Comparison of ENCODE assay signal across 14 cellular contexts in the genomic region with DNA sequence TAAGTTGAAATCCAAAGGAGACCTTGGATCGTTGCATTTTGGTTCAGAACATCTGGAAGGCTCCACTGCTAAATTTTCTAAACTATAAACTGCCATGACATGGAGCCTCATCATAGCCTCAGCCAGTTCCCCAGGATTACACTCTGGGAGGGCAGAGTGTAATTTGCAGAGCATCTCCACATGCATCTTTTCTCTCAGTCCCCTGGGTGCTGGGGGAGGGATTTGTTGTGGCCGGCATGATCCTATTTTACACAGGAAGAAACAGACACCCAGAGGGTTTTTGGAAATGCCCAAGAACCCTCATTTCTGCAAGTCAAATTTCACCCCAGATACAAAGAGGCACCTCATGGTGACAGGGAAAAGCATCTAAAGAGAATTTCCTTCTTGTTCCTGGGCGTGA. TPM values are rescaled to one million over a fixed set of nuclear protein-coding genes. Genes with fewer than 3 reads are reported as not detected.
DNase-seq lines count a peak whose midpoint lies in the region; ATAC-seq and TF ChIP-seq lines count a peak whose summit lies in the region.
"Had no signal": no experiment of that assay in that cellular context is flagged by ENCODE, and none has a peak within 500 bp of the region (broad histone marks: within the 10 kb centered on the region; RNA-seq: fewer than 3 reads in every experiment).

No MANE protein-coding gene starts in this region.

- no peak for DNase-seq in activated naive CD4-positive, alpha-beta T cell treated with anti-CD3 and anti-CD28 coated beads, Interleukin-2, amount 50 U/mL, for 16 hours
- DNase-seq in activated naive CD8-positive, alpha-beta T cell treated with anti-CD3 and anti-CD28 coated beads, Interleukin-2, amount 10 ng/mL, durations not matched to agents 7 days and 5 days = no peak
- DNase-seq in hepatocyte (ENCODE audit: low spot score) (no peak), germinal center (ENCODE audit: low spot score) (no peak), NOMO-1 (lab: John Stamatoyannopoulos, UW; ENCODE audit: unreplicated experiment in 2 of 2) (no peak)
- DNase-seq in stimulated activated naive CD8-positive, alpha-beta T cell treated with anti-CD3 and anti-CD28 coated beads, Interleukin-15, amount 100 ng/mL, for 72 hours = no peak
- DNase-seq: ACHN; effector CD4-positive, alpha-beta T cell; NCI-H146; WERI-Rb-1 had no signal

- no peak overlapping the region for H3K4me2 ChIP-seq in hepatocyte

- no peaks in the 10 kb centered on the region for H4K20me1 ChIP-seq in hepatocyte (ENCODE audit: insufficient read depth, poor library complexity, severe bottlenecking)

- ATAC-seq in activated naive CD8-positive, alpha-beta T cell treated with anti-CD3 and anti-CD28 coated beads, Interleukin-2, amount 10 ng/mL, durations not matched to agents 7 days and 5 days (ENCODE audit: low read depth) = no peak
- no peak for ATAC-seq in stimulated activated naive CD8-positive, alpha-beta T cell treated with anti-CD3 and anti-CD28 coated beads, Interleukin-15, amount 100 ng/mL, for 72 hours
- no peak for ATAC-seq in HG03439 (IDR thresholded peaks at IDR 0.05; ENCODE audit: unreplicated experiment)
- ATAC-seq: HCT116 had no signal

- H3K27me3 ChIP-seq in hepatocyte = peaks cover 14% of the 10 kb centered on the region

- no peaks in the 10 kb centered on the region for H3K36me3 Mint-ChIP-seq in activated naive CD4-positive, alpha-beta T cell treated with anti-CD3 and anti-CD28 coated beads, Interleukin-2, amount 50 U/mL, for 24 hours
- no peaks in the 10 kb centered on the region for H3K36me3 Mint-ChIP-seq in activated naive CD8-positive, alpha-beta T cell treated with anti-CD3 and anti-CD28 coated beads, Interleukin-2, amount 10 ng/mL, durations not matched to agents 7 days and 5 days

- H2AFZ ChIP-seq in hepatocyte = no peak overlapping the region

- POLR2A ChIA-PET in activated naive CD8-positive, alpha-beta T cell treated with anti-CD3 and anti-CD28 coated beads, Interleukin-2, amount 10 ng/mL, durations not matched to agents 7 days and 5 days (lab: Charles Lee) = no interaction called here

- H3K4me3 Mint-ChIP-seq in activated naive CD4-positive, alpha-beta T cell treated with anti-CD3 and anti-CD28 coated beads, Interleukin-2, amount 50 U/mL, for 24 hours = peak overlapping the region; percentile 80
- peak overlapping the region; percentile 71 for H3K4me3 Mint-ChIP-seq in activated naive CD8-positive, alpha-beta T cell treated with anti-CD3 and anti-CD28 coated beads, Interleukin-2, amount 10 ng/mL, durations not matched to agents 7 days and 5 days
- peak overlapping the region; percentile 61 to 67 for H3K4me3 Mint-ChIP-seq in stimulated activated naive CD8-positive, alpha-beta T cell treated with anti-CD3 and anti-CD28 coated beads, Interleukin-15, amount 100 ng/mL, for 72 hours

- H3K27ac ChIP-seq in hepatocyte = peak overlapping the region; percentile 72
- H3K27ac ChIP-seq: RWPE1, WERI-Rb-1 had no signal

- H3K36me3 ChIP-seq in hepatocyte (replicated peaks; ENCODE audit: insufficient read depth, low read depth) = no peaks in the 10 kb centered on the region
- H3K36me3 ChIP-seq: WERI-Rb-1 had no signal

- no peaks in the 10 kb centered on the region for H3K9me3 ChIP-seq in hepatocyte (ENCODE audit: low read depth)

- TF ChIP-seq CTCF in hepatocyte (IDR thresholded peaks at IDR 0.05; ENCODE audit: poor library complexity) = no peak

- peaks cover 16% of the 10 kb centered on the region for H3K4me1 ChIP-seq in hepatocyte (ENCODE audit: insufficient read depth)

- H3K4me1 Mint-ChIP-seq in activated naive CD4-positive, alpha-beta T cell treated with anti-CD3 and anti-CD28 coated beads, Interleukin-2, amount 50 U/mL, for 24 hours = peaks cover 20% of the 10 kb centered on the region
- H3K4me1 Mint-ChIP-seq in activated naive CD8-positive, alpha-beta T cell treated with anti-CD3 and anti-CD28 coated beads, Interleukin-2, amount 10 ng/mL, durations not matched to agents 7 days and 5 days = peaks cover 12% of the 10 kb centered on the region
- H3K4me1 Mint-ChIP-seq in stimulated activated naive CD8-positive, alpha-beta T cell treated with anti-CD3 and anti-CD28 coated beads, Interleukin-15, amount 100 ng/mL, for 72 hours = peaks cover 19% of the 10 kb centered on the region

- H3K27me3 Mint-ChIP-seq in activated naive CD4-positive, alpha-beta T cell treated with anti-CD3 and anti-CD28 coated beads, Interleukin-2, amount 50 U/mL, for 24 hours = peaks cover 10% of the 10 kb centered on the region
- peaks cover 52% of the 10 kb centered on the region for H3K27me3 Mint-ChIP-seq in activated naive CD8-positive, alpha-beta T cell treated with anti-CD3 and anti-CD28 coated beads, Interleukin-2, amount 10 ng/mL, durations not matched to agents 7 days and 5 days
- peaks cover 55% of the 10 kb centered on the region for H3K27me3 Mint-ChIP-seq in stimulated activated naive CD8-positive, alpha-beta T cell treated with anti-CD3 and anti-CD28 coated beads, Interleukin-15, amount 100 ng/mL, for 72 hours

- no peaks in the 10 kb centered on the region for H3K9me2 ChIP-seq in hepatocyte (replicated peaks; ENCODE audit: insufficient read depth)

- H3K79me2 ChIP-seq in hepatocyte = no peaks in the 10 kb centered on the region

- WGBS in hepatocyte (ENCODE audit: low lambda C conversion rate, missing lambda C conversion rate) = 86% methylated on average over 3 of the region's 3 CpGs

- H3K27ac Mint-ChIP-seq in activated naive CD4-positive, alpha-beta T cell treated with anti-CD3 and anti-CD28 coated beads, Interleukin-2, amount 50 U/mL, for 24 hours = no peak overlapping the region
- H3K27ac Mint-ChIP-seq in activated naive CD8-positive, alpha-beta T cell treated with anti-CD3 and anti-CD28 coated beads, Interleukin-2, amount 10 ng/mL, durations not matched to agents 7 days and 5 days = no peak overlapping the region
- no peak overlapping the region for H3K27ac Mint-ChIP-seq in stimulated activated naive CD8-positive, alpha-beta T cell treated with anti-CD3 and anti-CD28 coated beads, Interleukin-15, amount 100 ng/mL, for 72 hours

- no peaks in the 10 kb centered on the region for H3K9me3 Mint-ChIP-seq in activated naive CD4-positive, alpha-beta T cell treated with anti-CD3 and anti-CD28 coated beads, Interleukin-2, amount 50 U/mL, for 24 hours
- H3K9me3 Mint-ChIP-seq in activated naive CD8-positive, alpha-beta T cell treated with anti-CD3 and anti-CD28 coated beads, Interleukin-2, amount 10 ng/mL, durations not matched to agents 7 days and 5 days = no peaks in the 10 kb centered on the region
- H3K9me3 Mint-ChIP-seq in stimulated activated naive CD8-positive, alpha-beta T cell treated with anti-CD3 and anti-CD28 coated beads, Interleukin-15, amount 100 ng/mL, for 72 hours = no peaks in the 10 kb centered on the region

- no peak overlapping the region for H3K4me3 ChIP-seq in hepatocyte

RNA-seq across cellular contexts. Expression of gene HDAC4, which starts 40.9 kb away (rescaled TPM):
- 10 to 100 TPM; 54.0 to 57.4 TPM for total RNA-seq in activated naive CD8-positive, alpha-beta T cell treated with anti-CD3 and anti-CD28 coated beads, Interleukin-2, amount 10 ng/mL, durations not matched to agents 7 days and 5 days
- 9.0 and 10.8 TPM in 2 replicates for total RNA-seq in hepatocyte
- 9.3 and 9.5 TPM in 2 replicates for polyA plus RNA-seq in hepatocyte
